8 cellular contexts compared by ENCODE assay signal in genomic region chr3:17741621-17742091, GRCh38. TPM values are rescaled to one million over a fixed set of nuclear protein-coding genes. Genes with fewer than 3 reads are reported as not detected.
DNase-seq lines count a peak whose midpoint lies in the region; ATAC-seq and TF ChIP-seq lines count a peak whose summit lies in the region.

No MANE protein-coding gene starts in this region.

- intact Hi-C loops in CD8-positive, alpha-beta T cell (cut with DNase I, micrococcal nuclease) = loop anchor here (1.0 to 10.0 kb wide), 7 partner anchors 12 to 1884 kb away; partner anchors contain the start of genes DPH3 (in 1 of the 2), KCNH8 (in 1 of the 2), OXNAD1 (in 1 of the 2) and PLCL2 (in 1 of the 2)

- H3K9ac ChIP-seq in KMS-11 = peak overlapping the region; percentile 90
- peak overlapping the region; percentile 99 for H3K9ac ChIP-seq in adipocyte (ENCODE audit: low read length)

- H3K9me3 ChIP-seq in CD8-positive, alpha-beta T cell (ENCODE audit: low read length) = no peaks in the 10 kb centered on the region
- H3K9me3 ChIP-seq in adipocyte (ENCODE audit: control insufficient read depth, low read length) = no peaks in the 10 kb centered on the region

- TF ChIP-seq CTCF in CD8-positive, alpha-beta T cell (IDR thresholded peaks at IDR 0.05) = no peak
- TF ChIP-seq CTCF in KMS-11 (conservative IDR thresholded peaks at IDR 0.05; ENCODE audit: low read depth, low read length) (no peak), GM10266 (IDR thresholded peaks at IDR 0.05; ENCODE audit: control insufficient read depth, insufficient read depth, low read depth, missing control alignments) (no peak)

- H3K36me3 Mint-ChIP-seq in CD8-positive, alpha-beta T cell = peaks cover 6% of the 10 kb centered on the region

- peaks cover 16% of the 10 kb centered on the region for H3K4me1 ChIP-seq in CD8-positive, alpha-beta T cell (ENCODE audit: insufficient read depth, low read length)
- H3K4me1 ChIP-seq in KMS-11 (ENCODE audit: low read depth, poor library complexity, severe bottlenecking) (peaks cover 23% of the 10 kb centered on the region), adipocyte (ENCODE audit: control insufficient read depth, insufficient read depth, low read length) (peaks cover 30% of the 10 kb centered on the region)

- peak overlapping the region; percentile 60 for H3K4me3 ChIP-seq in CD8-positive, alpha-beta T cell (ENCODE audit: low read depth, low read length)
- H3K4me3 ChIP-seq in KMS-11 (IDR thresholded peaks at IDR 0.05; ENCODE audit: insufficient read depth, low read depth, low read length) (no peak overlapping the region), adipocyte (ENCODE audit: low read length) (peak overlapping the region; percentile 87)

- no peaks in the 10 kb centered on the region for H4K20me1 ChIP-seq in KMS-11 (ENCODE audit: insufficient read depth)

- H3K27ac Mint-ChIP-seq in CD8-positive, alpha-beta T cell = peak overlapping the region; percentile 84

- CTCF ChIA-PET in CD8-positive, alpha-beta T cell (lab: Charles Lee) = interaction anchor here (1.6 kb wide), 1 partner anchor 8 kb away, joined by 3 read pairs; no protein-coding TSS in a partner anchor

- no peaks in the 10 kb centered on the region for H3K27me3 Mint-ChIP-seq in CD8-positive, alpha-beta T cell (ENCODE audit: low read depth)

- no peaks in the 10 kb centered on the region for H3K9me3 Mint-ChIP-seq in CD8-positive, alpha-beta T cell

- H2AFZ ChIP-seq in KMS-11 (ENCODE audit: low read depth) = peak overlapping the region; percentile 81

- H3K36me3 ChIP-seq in CD8-positive, alpha-beta T cell (ENCODE audit: insufficient read depth, low read length) = no peaks in the 10 kb centered on the region
- H3K36me3 ChIP-seq in KMS-11 (ENCODE audit: insufficient read depth) (no peaks in the 10 kb centered on the region), adipocyte (ENCODE audit: control insufficient read depth, insufficient read depth, low read length, severe bottlenecking) (no peaks in the 10 kb centered on the region)

- H3K27me3 ChIP-seq in CD8-positive, alpha-beta T cell (ENCODE audit: insufficient read depth, low read length) = no peaks in the 10 kb centered on the region
- H3K27me3 ChIP-seq in KMS-11 (ENCODE audit: insufficient read depth, low read depth) = no peaks in the 10 kb centered on the region
- H3K27me3 ChIP-seq in adipocyte (replicated peaks; ENCODE audit: control insufficient read depth, insufficient read depth, low read length) = no peaks in the 10 kb centered on the region

- POLR2A ChIA-PET in CD8-positive, alpha-beta T cell (lab: Charles Lee) = interaction anchor here (1.3 to 2.0 kb wide), 3 partner anchors 8 to 64 kb away, joined by 3 to 13 read pairs (median 4); no protein-coding TSS in a partner anchor

- DNase-seq in CD8-positive, alpha-beta T cell = no peak
- no peak for DNase-seq in adipocyte (ENCODE audit: low read depth)
- peak; percentile 56 for DNase-seq in kidney glomerular epithelial cell (lab: John Stamatoyannopoulos, UW)
- DNase-seq in NK-92 treated with Interleukin-12 subunit alpha and Interleukin-12 subunit beta, amount 100 ng/mL, for 24 hours (lab: John Stamatoyannopoulos, UW) = no peak
- DNase-seq in GM10266 (ENCODE audit: extremely low spot score) = no peak

- no peak for ATAC-seq in CD8-positive, alpha-beta T cell
- ATAC-seq in GM21515 (IDR thresholded peaks at IDR 0.05; ENCODE audit: unreplicated experiment) = no peak

- peaks cover 42% of the 10 kb centered on the region for H3K4me1 Mint-ChIP-seq in CD8-positive, alpha-beta T cell (ENCODE audit: low read depth)

- peak overlapping the region; percentile 82 for H3K27ac ChIP-seq in CD8-positive, alpha-beta T cell (ENCODE audit: low read depth, low read length)
- H3K27ac ChIP-seq in KMS-11 (peak overlapping the region; percentile 94), temporal lobe (ENCODE audit: low read depth, low read length) (peak overlapping the region; percentile 89)

- H3K4me2 ChIP-seq in KMS-11 = peak overlapping the region; percentile 38

- peaks cover 16% of the 10 kb centered on the region; the same call in 1 of the 2 replicates for H3K79me2 ChIP-seq in KMS-11 (ENCODE audit: insufficient read depth, low read depth)

- H3K4me3 Mint-ChIP-seq in CD8-positive, alpha-beta T cell = peak overlapping the region; percentile 91

RNA-seq across cellular contexts. Expression of gene TBC1D5, which starts 0.8 kb away (rescaled TPM):
- total RNA-seq in CD8-positive, alpha-beta T cell = 10 to 100 TPM; 29.7 to 30.0 TPM
- 66.6 TPM for total RNA-seq in temporal lobe
